22 cellular contexts compared by ENCODE assay signal in genomic region chr10:101358706-101359300, GRCh38. TPM values are rescaled to one million over a fixed set of nuclear protein-coding genes. Genes with fewer than 3 reads are reported as not detected.
DNase-seq lines count a peak whose midpoint lies in the region; ATAC-seq and TF ChIP-seq lines count a peak whose summit lies in the region.
"Had no signal": no experiment of that assay in that cellular context is flagged by ENCODE, and none has a peak within 500 bp of the region (broad histone marks: within the 10 kb centered on the region; RNA-seq: fewer than 3 reads in every experiment).

No MANE protein-coding gene starts in this region.

- no peak overlapping the region for H3K4me2 ChIP-seq in osteoblast (ENCODE audit: insufficient read depth, low read length)
- H3K4me2 ChIP-seq in OCI-LY7 (ENCODE audit: low read length): no peak overlapping the region

- POLR2A ChIA-PET in OCI-LY7 (lab: Charles Lee): no interaction called here

- H3K4me3 ChIP-seq in endodermal cell (ENCODE audit: low read length) (no peak overlapping the region), osteoblast (ENCODE audit: insufficient read depth, low read length) (no peak overlapping the region), SJCRH30 (no peak overlapping the region), OCI-LY7 (ENCODE audit: low read depth, low read length, poor library complexity, severe bottlenecking) (no peak overlapping the region)
- H3K4me3 ChIP-seq: HAP-1, tibial artery had no signal

- ATAC-seq in HG03280 (IDR thresholded peaks at IDR 0.05; ENCODE audit: unreplicated experiment): no peak
- ATAC-seq: activated CD8-positive, alpha-beta T cell treated with anti-CD3 and anti-CD28 coated beads for 36 hours; Panc1; sciatic nerve had no signal

- no peak overlapping the region for H3K27ac ChIP-seq in endodermal cell (ENCODE audit: low read depth, low read length)
- H3K27ac ChIP-seq in osteoblast (ENCODE audit: low read depth, low read length): no peak overlapping the region
- no peak overlapping the region for H3K27ac ChIP-seq in SJCRH30
- H3K27ac ChIP-seq in OCI-LY7 (ENCODE audit: low read depth, low read length, poor library complexity, severe bottlenecking): no peak overlapping the region
- H3K27ac ChIP-seq: tibial artery had no signal

- WGBS in endodermal cell (ENCODE audit: insufficient coverage in 1 of 2, insufficient read length in 1 of 2), 2 experiments: 76% methylated on average over 5 of the region's 5 CpGs

- no peaks in the 10 kb centered on the region for H3K9me3 ChIP-seq in endodermal cell (ENCODE audit: control insufficient read depth, low read length)
- no peaks in the 10 kb centered on the region for H3K9me3 ChIP-seq in osteoblast (ENCODE audit: low read depth, low read length)
- no peaks in the 10 kb centered on the region for H3K9me3 ChIP-seq in SJCRH30 (replicated peaks)
- no peaks in the 10 kb centered on the region for H3K9me3 ChIP-seq in OCI-LY7 (ENCODE audit: low read length)
- H3K9me3 ChIP-seq: HAP-1, tibial artery had no signal

- H3K79me2 ChIP-seq in osteoblast (ENCODE audit: insufficient read depth, low read length) (peaks cover 72% of the 10 kb centered on the region), OCI-LY7 (ENCODE audit: insufficient read depth, low read depth, low read length) (peaks cover 12% of the 10 kb centered on the region)

- H2AFZ ChIP-seq in osteoblast (ENCODE audit: low read length) (no peak overlapping the region), OCI-LY7 (ENCODE audit: low read length) (no peak overlapping the region)

- peaks cover 15% of the 10 kb centered on the region for H3K4me1 Mint-ChIP-seq in endodermal cell

- no peak for TF ChIP-seq CTCF in endodermal cell (conservative IDR thresholded peaks at IDR 0.05)
- TF ChIP-seq CTCF in osteoblast (IDR thresholded peaks at IDR 0.05; ENCODE audit: extremely low read depth, low read depth, low read length): no peak
- no peak for TF ChIP-seq CTCF in OCI-LY7 (conservative IDR thresholded peaks at IDR 0.05; ENCODE audit: low read length)

- H3K9me2 ChIP-seq in OCI-LY7 (ENCODE audit: insufficient read depth, low read length): no peaks in the 10 kb centered on the region

- H3K9ac ChIP-seq in endodermal cell (ENCODE audit: extremely low read depth, low read length, poor library complexity, severe bottlenecking): no peak overlapping the region

- H3K9me3 Mint-ChIP-seq in endodermal cell: no peaks in the 10 kb centered on the region
- H3K9me3 Mint-ChIP-seq: activated CD8-positive, alpha-beta T cell treated with anti-CD3 and anti-CD28 coated beads for 36 hours; activated naive CD4-positive, alpha-beta T cell treated with anti-CD3 and anti-CD28 coated beads for 36 hours; activated T-cell treated with anti-CD3 and anti-CD28 coated beads, Interleukin-2, amount 50 U/mL, for 24 hours; dendritic cell treated with granulocyte-macrophage colony-stimulating factor and Interleukin-4, amounts not matched to agents 40 ng/mL and 50 ng/mL, for 4 days had no signal

- peaks cover 9% of the 10 kb centered on the region for H3K36me3 Mint-ChIP-seq in endodermal cell (ENCODE audit: low read depth)

- DNase-seq in ELR (ENCODE audit: low read depth): peak; percentile 77
- DNase-seq in LHCN-M2 (ENCODE audit: low read depth): peak; percentile 58
- DNase-seq in endodermal cell: no peak
- peak; percentile 71 for DNase-seq in osteoblast (ENCODE audit: insufficient read length, low spot score, missing footprints)
- DNase-seq in SJCRH30: no peak
- DNase-seq in OCI-LY7 (ENCODE audit: low spot score): no peak
- DNase-seq: activated CD4-positive, CD25-positive, alpha-beta regulatory T cell; activated CD8-positive, alpha-beta T cell treated with anti-CD3 and anti-CD28 coated beads for 36 hours; activated naive CD4-positive, alpha-beta T cell treated with anti-CD3 and anti-CD28 coated beads for 36 hours; activated T-cell treated with anti-CD3 and anti-CD28 coated beads, Interleukin-2, amount 50 U/mL, for 24 hours; glutamatergic neuron; NCI-H187; NCI-H345; stimulated activated naive CD4-positive, alpha-beta T cell treated with Interleukin-2 at 50 U/mL for 16 hours; T1000; tibial artery had no signal

- no peaks in the 10 kb centered on the region for H3K27me3 ChIP-seq in endodermal cell (ENCODE audit: control insufficient read depth, insufficient read depth, low read length, poor library complexity, severe bottlenecking)
- no peaks in the 10 kb centered on the region for H3K27me3 ChIP-seq in osteoblast (ENCODE audit: insufficient read depth, low read length)
- H3K27me3 ChIP-seq in SJCRH30: no peaks in the 10 kb centered on the region
- H3K27me3 ChIP-seq: tibial artery had no signal

- H4K20me1 ChIP-seq in osteoblast (ENCODE audit: insufficient read depth, low read length) (peaks cover 33% of the 10 kb centered on the region), OCI-LY7 (ENCODE audit: insufficient read depth, low read length) (no peaks in the 10 kb centered on the region)

- no peak overlapping the region for H3K4me3 Mint-ChIP-seq in endodermal cell
- H3K4me3 Mint-ChIP-seq: activated CD8-positive, alpha-beta T cell treated with anti-CD3 and anti-CD28 coated beads for 36 hours; activated naive CD4-positive, alpha-beta T cell treated with anti-CD3 and anti-CD28 coated beads for 36 hours; activated T-cell treated with anti-CD3 and anti-CD28 coated beads, Interleukin-2, amount 50 U/mL, for 24 hours; B cell; dendritic cell treated with granulocyte-macrophage colony-stimulating factor and Interleukin-4, amounts not matched to agents 40 ng/mL and 50 ng/mL, for 4 days had no signal

- intact Hi-C loops in OCI-LY7 (cut with micrococcal nuclease; ENCODE audit: unreplicated experiment): no loop called here

- peak overlapping the region; percentile 48 for H3K27ac Mint-ChIP-seq in endodermal cell
- H3K27ac Mint-ChIP-seq: activated CD8-positive, alpha-beta T cell treated with anti-CD3 and anti-CD28 coated beads for 36 hours; activated naive CD4-positive, alpha-beta T cell treated with anti-CD3 and anti-CD28 coated beads for 36 hours; activated T-cell treated with anti-CD3 and anti-CD28 coated beads, Interleukin-2, amount 50 U/mL, for 24 hours; B cell; dendritic cell treated with granulocyte-macrophage colony-stimulating factor and Interleukin-4, amounts not matched to agents 40 ng/mL and 50 ng/mL, for 4 days had no signal

- CTCF ChIA-PET in OCI-LY7 (lab: Charles Lee; ENCODE audit: unreplicated experiment): no interaction called here

- BruUV-seq in OCI-LY7 (replicated peaks; lab: Mats Ljungman, UMichigan): no TSS peak

- H3K4me1 ChIP-seq in endodermal cell (ENCODE audit: control insufficient read depth, insufficient read depth, low read length) (peaks cover 3% of the 10 kb centered on the region), osteoblast (ENCODE audit: insufficient read depth, low read length) (peaks cover 15% of the 10 kb centered on the region), SJCRH30 (peaks cover 14% of the 10 kb centered on the region), OCI-LY7 (ENCODE audit: insufficient read depth, low read length, poor library complexity, severe bottlenecking) (peaks cover 10% of the 10 kb centered on the region)

- H3K36me3 ChIP-seq in endodermal cell (ENCODE audit: control insufficient read depth, insufficient read depth, low read length) (no peaks in the 10 kb centered on the region), osteoblast (ENCODE audit: insufficient read depth, low read length) (no peaks in the 10 kb centered on the region), SJCRH30 (0 out of 2 replicates have a peak, but pooled peaks cover 3% of the 10 kb centered on the region), OCI-LY7 (ENCODE audit: insufficient read depth, low read length) (no peaks in the 10 kb centered on the region)

- H3K27me3 Mint-ChIP-seq in endodermal cell (ENCODE audit: insufficient read depth): no peaks in the 10 kb centered on the region
- H3K27me3 Mint-ChIP-seq: B cell; dendritic cell treated with granulocyte-macrophage colony-stimulating factor and Interleukin-4, amounts not matched to agents 40 ng/mL and 50 ng/mL, for 4 days had no signal

RNA-seq across cellular contexts. Expression of gene BTRC, which starts 4.8 kb away (rescaled TPM):
- total RNA-seq in LHCN-M2 (2014; rRNA removed): 7.2 and 8.3 TPM in 2 replicates
- 4.9 TPM for polyA plus RNA-seq in LHCN-M2 (2012)
- total RNA-seq in endodermal cell: 10 to 100 TPM; 30.1 to 38.2 TPM
- polyA plus RNA-seq in endodermal cell (2013, experiment 1 of 2): 16.1 TPM
- polyA plus RNA-seq in endodermal cell (2013, experiment 2 of 2): 16.0 TPM
- 11.2 and 11.8 TPM in 2 replicates for total RNA-seq in osteoblast
- total RNA-seq in SJCRH30 (2014; rRNA removed; shearing (Covaris generic)): 42.5 and 45.4 TPM in 2 replicates
- 6.1 and 7.3 TPM in 2 replicates for total RNA-seq in OCI-LY7 (2014; rRNA removed; shearing (Covaris generic))
- 17.2 and 17.8 TPM in 2 replicates for total RNA-seq in OCI-LY7 (2022)

Comparison
In these comparisons a context has a peak if more than half of its experiments do, and no peak if none do; other contexts are left out.
1. DNase-seq: peak in ELR (single experiment), LHCN-M2 (single experiment) and osteoblast (single experiment); none in endodermal cell (single experiment), SJCRH30 (0 of 2) and OCI-LY7 (single experiment).